Comparison of ENCODE assay signal across 18 cellular contexts in the genomic region with DNA sequence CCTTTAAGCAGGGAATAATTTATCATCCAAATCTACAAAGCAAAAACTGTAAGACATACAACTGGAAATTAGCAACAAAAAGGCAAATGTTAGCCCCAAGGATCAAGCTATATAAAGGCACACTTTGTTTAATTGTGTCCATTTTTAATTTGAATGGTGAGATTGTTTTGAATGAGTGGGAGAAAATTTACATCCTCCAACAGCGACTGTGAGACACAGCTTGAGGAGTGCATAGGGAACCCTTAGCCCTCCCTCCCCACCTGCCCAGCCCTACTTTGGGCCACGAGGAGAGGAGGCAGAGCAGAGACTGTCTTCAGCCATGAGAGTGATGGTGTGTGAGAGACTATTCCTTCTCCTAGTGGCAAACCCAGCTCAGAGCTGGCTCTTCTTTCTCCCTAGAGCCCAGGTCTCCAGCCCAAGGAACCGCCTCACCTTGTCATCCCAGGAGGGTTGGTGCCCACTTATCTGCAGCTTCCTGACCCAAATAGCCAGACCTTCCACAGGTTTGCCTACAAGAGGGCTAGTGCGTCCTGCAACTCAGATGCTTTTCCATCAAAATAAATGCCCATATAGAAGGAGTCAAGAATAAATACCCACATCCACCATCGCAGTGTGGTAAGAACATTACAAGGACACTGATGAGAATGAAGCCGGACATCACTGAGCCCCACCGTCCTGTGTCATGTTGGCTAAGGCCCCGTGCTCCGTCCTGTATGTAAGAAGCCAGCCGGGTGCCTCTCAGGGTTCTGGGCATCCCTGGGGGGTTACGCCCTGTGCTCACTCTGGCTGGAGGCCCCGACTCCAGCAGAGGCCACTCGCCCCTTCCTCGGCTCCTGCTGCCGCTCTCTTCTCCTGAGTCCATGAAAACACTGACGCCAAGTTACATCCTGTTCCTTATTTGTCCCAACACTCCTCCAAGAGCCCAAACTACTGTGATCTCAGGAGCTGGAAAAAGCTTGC. TPM values are rescaled to one million over a fixed set of nuclear protein-coding genes. Genes with fewer than 3 reads are reported as not detected.
DNase-seq lines count a peak whose midpoint lies in the region; ATAC-seq lines count a peak whose summit lies in the region.
"Had no signal": no experiment of that assay in that cellular context is flagged by ENCODE, and none has a peak within 500 bp of the region (broad histone marks: within the 10 kb centered on the region; RNA-seq: fewer than 3 reads in every experiment).

No MANE protein-coding gene starts in this region.

- no peak overlapping the region for H3K4me3 Mint-ChIP-seq in activated naive CD4-positive, alpha-beta T cell treated with anti-CD3 and anti-CD28 coated beads for 36 hours
- H3K4me3 Mint-ChIP-seq in activated CD4-positive, alpha-beta T cell treated with anti-CD3 and anti-CD28 coated beads for 36 hours: no peak overlapping the region

- CTCF ChIA-PET in activated naive CD4-positive, alpha-beta T cell treated with anti-CD3 and anti-CD28 coated beads for 36 hours (lab: Charles Lee): no interaction called here
- CTCF ChIA-PET in activated CD4-positive, alpha-beta T cell treated with anti-CD3 and anti-CD28 coated beads for 36 hours (lab: Charles Lee): no interaction called here

- H3K4me1 Mint-ChIP-seq in activated naive CD4-positive, alpha-beta T cell treated with anti-CD3 and anti-CD28 coated beads for 36 hours (ENCODE audit: low read depth): no peaks in the 10 kb centered on the region
- H3K4me1 Mint-ChIP-seq in activated CD4-positive, alpha-beta T cell treated with anti-CD3 and anti-CD28 coated beads for 36 hours: no peaks in the 10 kb centered on the region

- POLR2A ChIA-PET in activated CD4-positive, alpha-beta T cell treated with anti-CD3 and anti-CD28 coated beads for 36 hours (lab: Charles Lee): no interaction called here

- no peak for ATAC-seq in HG03565 (IDR thresholded peaks at IDR 0.05; ENCODE audit: unreplicated experiment)
- no peak for ATAC-seq in activated CD4-positive, alpha-beta T cell treated with anti-CD3 and anti-CD28 coated beads for 36 hours
- ATAC-seq: HepG2 had no signal

- intact Hi-C loops in activated naive CD4-positive, alpha-beta T cell treated with anti-CD3 and anti-CD28 coated beads for 36 hours (cut with micrococcal nuclease): loop anchor here (5.0 kb wide), 1 partner anchor 531 kb away; no protein-coding TSS in a partner anchor
- intact Hi-C loops in activated CD4-positive, alpha-beta T cell treated with anti-CD3 and anti-CD28 coated beads for 36 hours (cut with DNase I, micrococcal nuclease): no loop called here

- H3K36me3 Mint-ChIP-seq in activated naive CD4-positive, alpha-beta T cell treated with anti-CD3 and anti-CD28 coated beads for 36 hours (ENCODE audit: low read depth): no peaks in the 10 kb centered on the region
- H3K36me3 Mint-ChIP-seq in activated CD4-positive, alpha-beta T cell treated with anti-CD3 and anti-CD28 coated beads for 36 hours (ENCODE audit: low read depth): no peaks in the 10 kb centered on the region

- peak; percentile 2 for DNase-seq in activated naive CD4-positive, alpha-beta T cell treated with anti-CD3 and anti-CD28 coated beads for 36 hours
- no peak for DNase-seq in activated naive CD4-positive, alpha-beta T cell treated with anti-CD3 and anti-CD28 coated beads, Interleukin-2, amount 50 U/mL, for 16 hours
- DNase-seq in NCI-H526 (lab: John Stamatoyannopoulos, UW): peak; percentile 22 to 60
- DNase-seq in islet precursor cell: peak; percentile 45
- peak; percentile 34 for DNase-seq in ureter (ENCODE audit: low spot score)
- DNase-seq in activated CD4-positive, alpha-beta T cell treated with anti-CD3 and anti-CD28 coated beads for 36 hours: no peak
- no peak for DNase-seq in NCI-H1092 treated with DMSO at 0.1 percent for 48 hours (lab: John Stamatoyannopoulos, UW)
- DNase-seq: Caco-2; MM.1S; NCI-H1930; NCI-H510A treated with DMSO at 0.1 percent for 48 hours; NK-92 treated with Interleukin-12 subunit alpha and Interleukin-12 subunit beta, amount 100 ng/mL, for 24 hours; OCI-M1; RPMI8226; SJCRH30 had no signal

- no peak overlapping the region for H3K27ac Mint-ChIP-seq in activated naive CD4-positive, alpha-beta T cell treated with anti-CD3 and anti-CD28 coated beads for 36 hours
- H3K27ac Mint-ChIP-seq in activated CD4-positive, alpha-beta T cell treated with anti-CD3 and anti-CD28 coated beads for 36 hours: no peak overlapping the region

- H3K27me3 Mint-ChIP-seq in activated naive CD4-positive, alpha-beta T cell treated with anti-CD3 and anti-CD28 coated beads for 36 hours (ENCODE audit: low read depth): peaks cover 6% of the 10 kb centered on the region
- H3K27me3 Mint-ChIP-seq in activated CD4-positive, alpha-beta T cell treated with anti-CD3 and anti-CD28 coated beads for 36 hours: peaks cover 12% of the 10 kb centered on the region

- no peaks in the 10 kb centered on the region for H3K9me3 Mint-ChIP-seq in activated naive CD4-positive, alpha-beta T cell treated with anti-CD3 and anti-CD28 coated beads for 36 hours
- no peaks in the 10 kb centered on the region for H3K9me3 Mint-ChIP-seq in activated CD4-positive, alpha-beta T cell treated with anti-CD3 and anti-CD28 coated beads for 36 hours (ENCODE audit: low read depth)

RNA-seq across cellular contexts. Expression of gene C14orf180, which starts 36.4 kb away (rescaled TPM):
- not detected for total RNA-seq in activated naive CD4-positive, alpha-beta T cell treated with anti-CD3 and anti-CD28 coated beads for 36 hours
- total RNA-seq in ureter: 1.7 TPM
- not detected for total RNA-seq in activated CD4-positive, alpha-beta T cell treated with anti-CD3 and anti-CD28 coated beads for 36 hours
- total RNA-seq: A673, Caco-2, HepG2, SJCRH30 had no signal

Comparison
In these comparisons a context has a peak if more than half of its experiments do, and no peak if none do; other contexts are left out.
1. DNase-seq: peak in activated naive CD4-positive, alpha-beta T cell treated with anti-CD3 and anti-CD28 coated beads for 36 hours (single experiment), NCI-H526 (2 of 2), islet precursor cell (single experiment) and ureter (single experiment); none in activated naive CD4-positive, alpha-beta T cell treated with anti-CD3 and anti-CD28 coated beads, Interleukin-2, amount 50 U/mL, for 16 hours (single experiment), activated CD4-positive, alpha-beta T cell treated with anti-CD3 and anti-CD28 coated beads for 36 hours (single experiment) and NCI-H1092 treated with DMSO at 0.1 percent for 48 hours (single experiment).